Comparison of ENCODE assay signal across 1 cellular context in the genomic region with DNA sequence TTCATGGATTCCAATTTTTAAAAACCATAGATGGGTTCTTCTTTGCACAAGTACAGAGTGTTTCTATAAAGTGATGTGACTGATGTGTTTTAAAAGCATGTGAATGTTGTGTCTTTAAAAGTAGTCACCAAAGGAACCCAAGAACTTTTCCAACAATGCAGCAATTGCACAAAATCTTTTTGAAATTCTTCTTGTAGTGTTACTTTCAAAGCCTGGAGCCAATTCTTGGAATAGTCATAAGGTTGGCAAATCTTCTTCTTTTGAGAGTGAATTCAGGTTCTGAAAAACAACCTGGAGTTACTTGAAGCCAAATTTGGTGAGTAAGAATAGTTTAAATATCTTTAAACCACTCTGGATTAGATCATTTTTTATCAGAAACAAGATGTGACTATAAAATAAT.
TF ChIP-seq lines count a peak whose summit lies in the region.

No MANE protein-coding gene starts in this region.

TF ChIP-seq in SK-N-SH, 30 proteins besides CTCF, POLR2A, EP300 and RAD21 (continued from another document):
- TF ChIP-seq, protein P1, sequence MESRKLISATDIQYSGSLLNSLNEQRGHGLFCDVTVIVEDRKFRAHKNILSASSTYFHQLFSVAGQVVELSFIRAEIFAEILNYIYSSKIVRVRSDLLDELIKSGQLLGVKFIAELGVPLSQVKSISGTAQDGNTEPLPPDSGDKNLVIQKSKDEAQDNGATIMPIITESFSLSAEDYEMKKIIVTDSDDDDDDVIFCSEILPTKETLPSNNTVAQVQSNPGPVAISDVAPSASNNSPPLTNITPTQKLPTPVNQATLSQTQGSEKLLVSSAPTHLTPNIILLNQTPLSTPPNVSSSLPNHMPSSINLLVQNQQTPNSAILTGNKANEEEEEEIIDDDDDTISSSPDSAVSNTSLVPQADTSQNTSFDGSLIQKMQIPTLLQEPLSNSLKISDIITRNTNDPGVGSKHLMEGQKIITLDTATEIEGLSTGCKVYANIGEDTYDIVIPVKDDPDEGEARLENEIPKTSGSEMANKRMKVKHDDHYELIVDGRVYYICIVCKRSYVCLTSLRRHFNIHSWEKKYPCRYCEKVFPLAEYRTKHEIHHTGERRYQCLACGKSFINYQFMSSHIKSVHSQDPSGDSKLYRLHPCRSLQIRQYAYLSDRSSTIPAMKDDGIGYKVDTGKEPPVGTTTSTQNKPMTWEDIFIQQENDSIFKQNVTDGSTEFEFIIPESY (IDR thresholded peaks at IDR 0.05; ENCODE audit: borderline replicate concordance, low read depth): no peak
- TF ChIP-seq ELF1 (IDR thresholded peaks at IDR 0.05): no peak
- no peak for TF ChIP-seq YY1 (IDR thresholded peaks at IDR 0.05; ENCODE audit: low read depth)
- TF ChIP-seq SMC3 (IDR thresholded peaks at IDR 0.05; ENCODE audit: low read depth, low read length): no peak
- TF ChIP-seq MEF2A (IDR thresholded peaks at IDR 0.05; ENCODE audit: borderline replicate concordance, low read depth): no peak
- TF ChIP-seq, protein P2, sequence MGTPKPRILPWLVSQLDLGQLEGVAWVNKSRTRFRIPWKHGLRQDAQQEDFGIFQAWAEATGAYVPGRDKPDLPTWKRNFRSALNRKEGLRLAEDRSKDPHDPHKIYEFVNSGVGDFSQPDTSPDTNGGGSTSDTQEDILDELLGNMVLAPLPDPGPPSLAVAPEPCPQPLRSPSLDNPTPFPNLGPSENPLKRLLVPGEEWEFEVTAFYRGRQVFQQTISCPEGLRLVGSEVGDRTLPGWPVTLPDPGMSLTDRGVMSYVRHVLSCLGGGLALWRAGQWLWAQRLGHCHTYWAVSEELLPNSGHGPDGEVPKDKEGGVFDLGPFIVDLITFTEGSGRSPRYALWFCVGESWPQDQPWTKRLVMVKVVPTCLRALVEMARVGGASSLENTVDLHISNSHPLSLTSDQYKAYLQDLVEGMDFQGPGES (IDR thresholded peaks at IDR 0.05; ENCODE audit: low read depth, low read length): no peak
- TF ChIP-seq, protein P3, sequence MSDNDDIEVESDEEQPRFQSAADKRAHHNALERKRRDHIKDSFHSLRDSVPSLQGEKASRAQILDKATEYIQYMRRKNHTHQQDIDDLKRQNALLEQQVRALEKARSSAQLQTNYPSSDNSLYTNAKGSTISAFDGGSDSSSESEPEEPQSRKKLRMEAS (IDR thresholded peaks at IDR 0.05; ENCODE audit: low read depth): no peak
- no peak for TF ChIP-seq RCOR1 (IDR thresholded peaks at IDR 0.05; ENCODE audit: low read length)
- no peak for TF ChIP-seq TAF1 (IDR thresholded peaks at IDR 0.05; ENCODE audit: borderline replicate concordance, low read depth, low read length)
- TF ChIP-seq, protein P4, sequence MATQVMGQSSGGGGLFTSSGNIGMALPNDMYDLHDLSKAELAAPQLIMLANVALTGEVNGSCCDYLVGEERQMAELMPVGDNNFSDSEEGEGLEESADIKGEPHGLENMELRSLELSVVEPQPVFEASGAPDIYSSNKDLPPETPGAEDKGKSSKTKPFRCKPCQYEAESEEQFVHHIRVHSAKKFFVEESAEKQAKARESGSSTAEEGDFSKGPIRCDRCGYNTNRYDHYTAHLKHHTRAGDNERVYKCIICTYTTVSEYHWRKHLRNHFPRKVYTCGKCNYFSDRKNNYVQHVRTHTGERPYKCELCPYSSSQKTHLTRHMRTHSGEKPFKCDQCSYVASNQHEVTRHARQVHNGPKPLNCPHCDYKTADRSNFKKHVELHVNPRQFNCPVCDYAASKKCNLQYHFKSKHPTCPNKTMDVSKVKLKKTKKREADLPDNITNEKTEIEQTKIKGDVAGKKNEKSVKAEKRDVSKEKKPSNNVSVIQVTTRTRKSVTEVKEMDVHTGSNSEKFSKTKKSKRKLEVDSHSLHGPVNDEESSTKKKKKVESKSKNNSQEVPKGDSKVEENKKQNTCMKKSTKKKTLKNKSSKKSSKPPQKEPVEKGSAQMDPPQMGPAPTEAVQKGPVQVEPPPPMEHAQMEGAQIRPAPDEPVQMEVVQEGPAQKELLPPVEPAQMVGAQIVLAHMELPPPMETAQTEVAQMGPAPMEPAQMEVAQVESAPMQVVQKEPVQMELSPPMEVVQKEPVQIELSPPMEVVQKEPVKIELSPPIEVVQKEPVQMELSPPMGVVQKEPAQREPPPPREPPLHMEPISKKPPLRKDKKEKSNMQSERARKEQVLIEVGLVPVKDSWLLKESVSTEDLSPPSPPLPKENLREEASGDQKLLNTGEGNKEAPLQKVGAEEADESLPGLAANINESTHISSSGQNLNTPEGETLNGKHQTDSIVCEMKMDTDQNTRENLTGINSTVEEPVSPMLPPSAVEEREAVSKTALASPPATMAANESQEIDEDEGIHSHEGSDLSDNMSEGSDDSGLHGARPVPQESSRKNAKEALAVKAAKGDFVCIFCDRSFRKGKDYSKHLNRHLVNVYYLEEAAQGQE (IDR thresholded peaks at IDR 0.05; ENCODE audit: low read depth, low read length): no peak
- no peak for TF ChIP-seq FOXM1 (IDR thresholded peaks at IDR 0.05; ENCODE audit: low read depth)
- TF ChIP-seq MXI1 (IDR thresholded peaks at IDR 0.05; ENCODE audit: low read depth, low read length): no peak
- no peak for TF ChIP-seq NRF1 (IDR thresholded peaks at IDR 0.05; ENCODE audit: low read depth, low read length)
- peak; percentile 73; the same call in 1 of the 2 replicates for TF ChIP-seq NFIC (IDR thresholded peaks at IDR 0.05; ENCODE audit: borderline replicate concordance)
- no peak for TF ChIP-seq RXRA (IDR thresholded peaks at IDR 0.05; ENCODE audit: borderline replicate concordance, low read depth)
- no peak for TF ChIP-seq SIN3A (IDR thresholded peaks at IDR 0.05; ENCODE audit: borderline replicate concordance, low read depth, low read length)
- TF ChIP-seq FOXJ3 (CRISPR knock-in tag; IDR thresholded peaks at IDR 0.05): no peak
- no peak for TF ChIP-seq GABPA (IDR thresholded peaks at IDR 0.05; ENCODE audit: low read depth)
- TF ChIP-seq TCF12 (IDR thresholded peaks at IDR 0.05): peak; percentile 83
- TF ChIP-seq RFX5 (IDR thresholded peaks at IDR 0.05; ENCODE audit: low read length): no peak
- no peak for TF ChIP-seq GATA2 (CRISPR knock-in tag; IDR thresholded peaks at IDR 0.05)
- TF ChIP-seq CHD2 (IDR thresholded peaks at IDR 0.05; ENCODE audit: low read length, partially characterized antibody): no peak
- TF ChIP-seq JUND (IDR thresholded peaks at IDR 0.05): peak; percentile 36; the same call in 1 of the 2 replicates
- no peak for TF ChIP-seq POLR2AphosphoS5 (IDR thresholded peaks at IDR 0.05; ENCODE audit: low read depth, low read length)
- TF ChIP-seq, protein P5, sequence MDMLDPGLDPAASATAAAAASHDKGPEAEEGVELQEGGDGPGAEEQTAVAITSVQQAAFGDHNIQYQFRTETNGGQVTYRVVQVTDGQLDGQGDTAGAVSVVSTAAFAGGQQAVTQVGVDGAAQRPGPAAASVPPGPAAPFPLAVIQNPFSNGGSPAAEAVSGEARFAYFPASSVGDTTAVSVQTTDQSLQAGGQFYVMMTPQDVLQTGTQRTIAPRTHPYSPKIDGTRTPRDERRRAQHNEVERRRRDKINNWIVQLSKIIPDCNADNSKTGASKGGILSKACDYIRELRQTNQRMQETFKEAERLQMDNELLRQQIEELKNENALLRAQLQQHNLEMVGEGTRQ (IDR thresholded peaks at IDR 0.05; ENCODE audit: borderline replicate concordance, low read depth, low read length): no peak
TF ChIP-seq in SK-N-SH: peak in this region for 6.
